ENCODE assay signal across 9 cellular contexts in genomic region chr6:10720229-10720959, GRCh38. TPM values are rescaled to one million over a fixed set of nuclear protein-coding genes. Genes with fewer than 3 reads are reported as not detected.
DNase-seq lines count a peak whose midpoint lies in the region; ATAC-seq and TF ChIP-seq lines count a peak whose summit lies in the region.
"Had no signal": no experiment of that assay in that cellular context is flagged by ENCODE, and none has a peak within 500 bp of the region (broad histone marks: within the 10 kb centered on the region; RNA-seq: fewer than 3 reads in every experiment).

No MANE protein-coding gene starts in this region.

- TF ChIP-seq CTCF in OCI-LY7 (conservative IDR thresholded peaks at IDR 0.05; ENCODE audit: low read length) (no peak), heart right ventricle (IDR thresholded peaks at IDR 0.05) (no peak)

- peak overlapping the region; percentile 59; the same call in 1 of the 2 replicates for H2AFZ ChIP-seq in OCI-LY7 (ENCODE audit: low read length)

- WGBS in heart right ventricle, 2 donors, result 19 to 26% methylated on average over 42 to 52 of the region's 52 CpGs

- H3K4me3 ChIP-seq in OCI-LY7 (ENCODE audit: low read depth, low read length, poor library complexity, severe bottlenecking) (peak overlapping the region; percentile 54), heart right ventricle (peak overlapping the region; percentile 39 to 82 (median 71))
- H3K4me3 ChIP-seq: SK-N-MC had no signal

- DNase-seq in OCI-LY7 (ENCODE audit: low spot score) (no peak), heart right ventricle (peak; percentile 33 to 74), cerebellar cortex (ENCODE audit: low spot score) (no peak), NCI-H2107 treated with DMSO at 0.1 percent for 48 hours (lab: John Stamatoyannopoulos, UW; ENCODE audit: unreplicated experiment) (no peak)
- DNase-seq in activated naive CD4-positive, alpha-beta T cell treated with Interleukin-2 at 50 U/mL for 16 hours, result peak; percentile 62
- peak; percentile 29 to 47 for DNase-seq in stimulated activated CD4-positive, alpha-beta T cell treated with anti-CD3 and anti-CD28 coated beads, Interleukin-15, amount 100 ng/mL, for 48 hours (ENCODE audit: low read depth in 2 of 2)

- H3K27me3 ChIP-seq in heart right ventricle, result no peaks in the 10 kb centered on the region

- H3K4me2 ChIP-seq in OCI-LY7 (ENCODE audit: low read length), result peak overlapping the region; percentile 58; the same call in 1 of the 2 replicates

- no TSS peak for BruUV-seq in OCI-LY7 (replicated peaks; lab: Mats Ljungman, UMichigan)

- H3K9me3 ChIP-seq in OCI-LY7 (ENCODE audit: low read length), result peaks cover 19% of the 10 kb centered on the region; the same call in 1 of the 2 replicates
- H3K9me3 ChIP-seq in heart right ventricle, result peaks cover 0 to 17% (median 0%) of the 10 kb centered on the region in 11 donors

- no peaks in the 10 kb centered on the region for H3K79me2 ChIP-seq in OCI-LY7 (ENCODE audit: insufficient read depth, low read depth, low read length)

- peak; percentile 31 for ATAC-seq in GM19372 (IDR thresholded peaks at IDR 0.05; ENCODE audit: low read depth, unreplicated experiment)
- ATAC-seq in heart right ventricle, result peak in 5 of 8 donors; percentile 3 to 30 (median 22)
- no peak for ATAC-seq in GM18870 (IDR thresholded peaks at IDR 0.05; ENCODE audit: unreplicated experiment)

- H3K36me3 ChIP-seq in OCI-LY7 (ENCODE audit: insufficient read depth, low read length), result no peaks in the 10 kb centered on the region
- peaks cover 0 to 10% (median 0%) of the 10 kb centered on the region in 9 donors for H3K36me3 ChIP-seq in heart right ventricle

- H3K27ac ChIP-seq in OCI-LY7 (ENCODE audit: low read depth, low read length, poor library complexity, severe bottlenecking) (peak overlapping the region; percentile 27), heart right ventricle (peak overlapping the region; percentile 80 to 98 (median 94))
- H3K27ac ChIP-seq: SK-N-MC had no signal

- H3K9me2 ChIP-seq in OCI-LY7 (ENCODE audit: insufficient read depth, low read length), result no peaks in the 10 kb centered on the region

- POLR2A ChIA-PET in OCI-LY7 (lab: Charles Lee), result interaction anchor here (0.8 to 3.2 kb wide), 5 partner anchors 10 to 27 kb away, joined by 3 to 20 read pairs (median 3); partner anchors contain the start of gene TMEM14B

- intact Hi-C loops in OCI-LY7 (cut with micrococcal nuclease; ENCODE audit: unreplicated experiment), result no loop called here
- intact Hi-C loops in heart right ventricle (cut with DNase I), result no loop called here

- CTCF ChIA-PET in OCI-LY7 (lab: Charles Lee; ENCODE audit: unreplicated experiment), result no interaction called here

- H3K4me1 ChIP-seq in OCI-LY7 (ENCODE audit: insufficient read depth, low read length, poor library complexity, severe bottlenecking) (peaks cover 27% of the 10 kb centered on the region), heart right ventricle (peaks cover 14 to 44% (median 26%) of the 10 kb centered on the region in 9 donors)

- H4K20me1 ChIP-seq in OCI-LY7 (ENCODE audit: insufficient read depth, low read length), result no peaks in the 10 kb centered on the region

RNA-seq across cellular contexts. Expression of gene TMEM14C, which starts 2.5 kb away (rescaled TPM):
- total RNA-seq in OCI-LY7 (2014; rRNA removed; shearing (Covaris generic)), result 23.7 and 40.2 TPM in 2 replicates
- total RNA-seq in OCI-LY7 (2022), result 33.9 and 39.5 TPM in 2 replicates
- total RNA-seq in heart right ventricle, result 100 to 1,000 TPM; 105 to 133 (median 116) TPM
- 100 to 1,000 TPM; 114 to 116 TPM for polyA plus RNA-seq in heart right ventricle

RNA-seq across cellular contexts. Expression of gene PAK1IP1, which starts 25.6 kb away (rescaled TPM):
- total RNA-seq in OCI-LY7 (2014; rRNA removed; shearing (Covaris generic)), result 27.8 and 29.7 TPM in 2 replicates
- total RNA-seq in OCI-LY7 (2022), result 20.3 and 21.8 TPM in 2 replicates
- 10 to 100 TPM in 2 of 10 donors, 1 to 10 TPM in 8; 5.8 to 13.5 (median 8.4) TPM for total RNA-seq in heart right ventricle
- polyA plus RNA-seq in heart right ventricle, result 10 to 100 TPM in 1 of 2 donors, 1 to 10 TPM in 1; 6.1 to 15.7 TPM

RNA-seq across cellular contexts. Expression of gene C6orf52, which starts 26.0 kb away (rescaled TPM):
- 0.66 TPM in 1 of 2 replicates, not detected in the other for total RNA-seq in OCI-LY7 (2014; rRNA removed; shearing (Covaris generic))
- 1.0 TPM in 1 of 2 replicates, not detected in the other for total RNA-seq in OCI-LY7 (2022)
- 1 to 10 TPM in 2 of 10 donors, under 1 TPM in 5, not detected in 3; 0.59 to 1.6 (median 0.86) TPM for total RNA-seq in heart right ventricle
- polyA plus RNA-seq in heart right ventricle, result under 1 TPM; 0.80 to 0.88 TPM

RNA-seq across cellular contexts. Expression of gene TMEM14B, which starts 27.2 kb away (rescaled TPM):
- total RNA-seq in OCI-LY7 (2014; rRNA removed; shearing (Covaris generic)), result 93.2 and 103 TPM in 2 replicates
- total RNA-seq in OCI-LY7 (2022) (111 and 125 TPM in 2 replicates), heart right ventricle (100 to 1,000 TPM in 9 of 10 donors, 10 to 100 TPM in 1; 93.5 to 116 (median 108) TPM)
- 10 to 100 TPM; 64.5 to 71.2 TPM for polyA plus RNA-seq in heart right ventricle

Comparison
In these comparisons a context has a peak if more than half of its experiments do, and no peak if none do; other contexts are left out.
1. DNase-seq: peak in activated naive CD4-positive, alpha-beta T cell treated with Interleukin-2 at 50 U/mL for 16 hours (single experiment), heart right ventricle (2 of 2) and stimulated activated CD4-positive, alpha-beta T cell treated with anti-CD3 and anti-CD28 coated beads, Interleukin-15, amount 100 ng/mL, for 48 hours (2 of 2); none in OCI-LY7 (single experiment), cerebellar cortex (single experiment) and NCI-H2107 treated with DMSO at 0.1 percent for 48 hours (single experiment).